ENCODE assay signal across 9 cellular contexts in genomic region chr9:22452415-22453010, GRCh38. TPM values are rescaled to one million over a fixed set of nuclear protein-coding genes. Genes with fewer than 3 reads are reported as not detected.
A peak's percentile ranks its signal among the peaks of the same experiment; 100 is the strongest.
DNase-seq lines count a peak whose midpoint lies in the region; ATAC-seq and TF ChIP-seq lines count a peak whose summit lies in the region.
"Had no signal": no experiment of that assay in that cellular context is flagged by ENCODE, and none has a peak within 500 bp of the region (broad histone marks: within the 10 kb centered on the region; RNA-seq: fewer than 3 reads in every experiment).

No MANE protein-coding gene starts in this region.

- no peak overlapping the region for H3K4me2 ChIP-seq in mammary epithelial cell (ENCODE audit: insufficient read depth, low read depth, low read length)

- no peaks in the 10 kb centered on the region for H3K36me3 ChIP-seq in Peyer's patch
- H3K36me3 ChIP-seq in mammary epithelial cell (ENCODE audit: insufficient read depth, low read length) = no peaks in the 10 kb centered on the region
- H3K36me3 ChIP-seq in testis (ENCODE audit: low read depth, missing control alignments) = no peaks in the 10 kb centered on the region

- H3K27me3 ChIP-seq in Peyer's patch (no peaks in the 10 kb centered on the region), mammary epithelial cell (ENCODE audit: insufficient read depth, low read length) (no peaks in the 10 kb centered on the region), testis (no peaks in the 10 kb centered on the region)

- BruUV-seq in mammary epithelial cell (replicated peaks; lab: Mats Ljungman, UMichigan) = no TSS peak

- H3K4me1 ChIP-seq in Peyer's patch (peaks cover 0 to 2% (median 0%) of the 10 kb centered on the region in 4 donors), mammary epithelial cell (ENCODE audit: insufficient read depth, low read length) (no peaks in the 10 kb centered on the region), testis (no peaks in the 10 kb centered on the region)

- H3K27ac ChIP-seq in Peyer's patch = no peak overlapping the region
- H3K27ac ChIP-seq in mammary epithelial cell (ENCODE audit: insufficient read depth, low read depth, low read length) = no peak overlapping the region
- H3K27ac ChIP-seq in testis = no peak overlapping the region

- in situ Hi-C loops in mammary epithelial cell (cut with MboI; ENCODE audit: low sequenced_read_pairs in 2 of 2) = loop anchor here in 1 of 2 donors (5.0 kb wide), 1 partner anchor 145 kb away; no protein-coding TSS in a partner anchor

- no peaks in the 10 kb centered on the region for H3K79me2 ChIP-seq in mammary epithelial cell (ENCODE audit: insufficient read depth, low read length)

- intact Hi-C loops in mammary epithelial cell (cut with micrococcal nuclease) = loop anchor here (1.0 to 10.0 kb wide), 5 partner anchors 144 to 639 kb away; partner anchors contain the start of gene CDKN2B
- intact Hi-C loops in testis (cut with DNase I; ENCODE audit: low total_unique reads) = no loop called here

- H4K20me1 ChIP-seq in mammary epithelial cell (ENCODE audit: insufficient read depth, low read length) = no peaks in the 10 kb centered on the region

- peaks cover 30% of the 10 kb centered on the region for H3K27me3 Mint-ChIP-seq in activated CD8-positive, alpha-beta memory T cell treated with anti-CD3 and anti-CD28 coated beads, Interleukin-2, amount 10 ng/mL, durations not matched to agents 7 days and 5 days

- no peak overlapping the region for H3K4me3 Mint-ChIP-seq in activated CD8-positive, alpha-beta memory T cell treated with anti-CD3 and anti-CD28 coated beads, Interleukin-2, amount 10 ng/mL, durations not matched to agents 7 days and 5 days
- H3K4me3 Mint-ChIP-seq: dendritic cell treated with granulocyte-macrophage colony-stimulating factor and Interleukin-4, amounts not matched to agents 40 ng/mL and 50 ng/mL, for 4 days had no signal

- peak; percentile 59 for DNase-seq in activated CD8-positive, alpha-beta memory T cell treated with anti-CD3 and anti-CD28 coated beads, Interleukin-2, amount 10 ng/mL, durations not matched to agents 7 days and 5 days
- no peak for DNase-seq in activated CD8-positive, alpha-beta memory T cell treated with anti-CD3 and anti-CD28 coated beads for 24 hours
- DNase-seq in Peyer's patch (peak in 2 of 3 donors; percentile 40 to 82), mammary epithelial cell (no peak), medulla oblongata (ENCODE audit: extremely low spot score) (peak; percentile 53), testis (peak; percentile 74)

- no peaks in the 10 kb centered on the region for H3K36me3 Mint-ChIP-seq in activated CD8-positive, alpha-beta memory T cell treated with anti-CD3 and anti-CD28 coated beads, Interleukin-2, amount 10 ng/mL, durations not matched to agents 7 days and 5 days

- H3K9ac ChIP-seq in mammary epithelial cell (ENCODE audit: insufficient read depth, low read length) = no peak overlapping the region

- H3K27ac Mint-ChIP-seq in activated CD8-positive, alpha-beta memory T cell treated with anti-CD3 and anti-CD28 coated beads, Interleukin-2, amount 10 ng/mL, durations not matched to agents 7 days and 5 days = no peak overlapping the region
- H3K27ac Mint-ChIP-seq: dendritic cell treated with granulocyte-macrophage colony-stimulating factor and Interleukin-4, amounts not matched to agents 40 ng/mL and 50 ng/mL, for 4 days had no signal

- ATAC-seq in activated CD8-positive, alpha-beta memory T cell treated with anti-CD3 and anti-CD28 coated beads, Interleukin-2, amount 10 ng/mL, durations not matched to agents 7 days and 5 days = no peak
- ATAC-seq in HG03342 (IDR thresholded peaks at IDR 0.05; ENCODE audit: unreplicated experiment) = peak; percentile 74
- ATAC-seq in GM21529 (IDR thresholded peaks at IDR 0.05; ENCODE audit: unreplicated experiment) = no peak

- TF ChIP-seq CTCF in Peyer's patch (IDR thresholded peaks at IDR 0.05) = peak; percentile 51 to 79 (median 76)
- TF ChIP-seq CTCF in mammary epithelial cell (conservative IDR thresholded peaks at IDR 0.05 in 1 of 2, IDR thresholded peaks at IDR 0.05 in 1 of 2; ENCODE audit: extremely low read depth in 1 of 2, insufficient read depth in 1 of 2, low read depth in 1 of 2, low read length in 2 of 2) = peak; percentile 79 to 91
- peak; percentile 52 to 82 (median 71) for TF ChIP-seq CTCF in testis (IDR thresholded peaks at IDR 0.05)

- no peaks in the 10 kb centered on the region for H3K4me1 Mint-ChIP-seq in activated CD8-positive, alpha-beta memory T cell treated with anti-CD3 and anti-CD28 coated beads, Interleukin-2, amount 10 ng/mL, durations not matched to agents 7 days and 5 days

- TF ChIP-seq POLR2A in Peyer's patch (IDR thresholded peaks at IDR 0.05) = no peak
- no peak for TF ChIP-seq POLR2A in testis (IDR thresholded peaks at IDR 0.05)

- H2AFZ ChIP-seq in mammary epithelial cell (ENCODE audit: low read depth, low read length) = no peak overlapping the region

- H3K4me3 ChIP-seq in Peyer's patch (no peak overlapping the region), mammary epithelial cell (replicated peaks in 1 of 3; ENCODE audit: insufficient read depth in 1 of 3, low read depth in 2 of 3, low read length in 3 of 3) (no peak overlapping the region), testis (no peak overlapping the region)

- H3K9me3 ChIP-seq in Peyer's patch (no peaks in the 10 kb centered on the region), mammary epithelial cell (replicated peaks; ENCODE audit: insufficient read depth, low read length) (no peaks in the 10 kb centered on the region), testis (no peaks in the 10 kb centered on the region)

- 1% methylated on average over 4 of the region's 4 CpGs for WGBS in mammary epithelial cell (ENCODE audit: low coverage, missing lambda C conversion rate)
- WGBS in testis, 2 donors = 18 to 30% methylated on average over 4 of the region's 4 CpGs

- H3K9me3 Mint-ChIP-seq in activated CD8-positive, alpha-beta memory T cell treated with anti-CD3 and anti-CD28 coated beads, Interleukin-2, amount 10 ng/mL, durations not matched to agents 7 days and 5 days (ENCODE audit: low read depth) = no peaks in the 10 kb centered on the region
- H3K9me3 Mint-ChIP-seq: dendritic cell treated with granulocyte-macrophage colony-stimulating factor and Interleukin-4, amounts not matched to agents 40 ng/mL and 50 ng/mL, for 4 days had no signal

- CTCF ChIA-PET in activated CD8-positive, alpha-beta memory T cell treated with anti-CD3 and anti-CD28 coated beads, Interleukin-2, amount 10 ng/mL, durations not matched to agents 7 days and 5 days (lab: Charles Lee) = interaction anchor here (0.6 to 2.1 kb wide), 14 partner anchors 11 to 641 kb away, joined by 3 to 7 read pairs (median 4); no protein-coding TSS in a partner anchor
- CTCF ChIA-PET in mammary epithelial cell (lab: Charles Lee; ENCODE audit: low non-redundant PET) = interaction anchor here (0.6 to 1.1 kb wide), 6 partner anchors 18 to 157 kb away, joined by 3 to 31 read pairs (median 4); no protein-coding TSS in a partner anchor

- dilution Hi-C loops in mammary epithelial cell (cut with HindIII; ENCODE audit: low sequenced_read_pairs) = no loop called here

RNA-seq across cellular contexts. Expression of gene DMRTA1, which starts 5.9 kb away (rescaled TPM):
- total RNA-seq in activated CD8-positive, alpha-beta memory T cell treated with anti-CD3 and anti-CD28 coated beads, Interleukin-2, amount 10 ng/mL, durations not matched to agents 7 days and 5 days = not detected
- total RNA-seq in Peyer's patch (1 to 10 TPM in 1 of 4 donors, under 1 TPM in 3; 0.70 to 2.3 (median 0.88) TPM), mammary epithelial cell (under 1 TPM; 0.50 to 0.61 TPM), testis (under 1 TPM; 0.43 to 0.71 TPM)
- polyA plus RNA-seq in mammary epithelial cell (0.36 TPM), testis (ENCODE audit: insufficient read depth, low read depth, low replicate concordance) (0.38 TPM)
- polyA minus RNA-seq in mammary epithelial cell = 0.26 TPM

Comparison
In these comparisons a context has a peak if more than half of its experiments do, and no peak if none do; other contexts are left out.
1. DNase-seq: peak in activated CD8-positive, alpha-beta memory T cell treated with anti-CD3 and anti-CD28 coated beads, Interleukin-2, amount 10 ng/mL, durations not matched to agents 7 days and 5 days (single experiment), Peyer's patch (2 of 3), medulla oblongata (single experiment) and testis (single experiment); none in activated CD8-positive, alpha-beta memory T cell treated with anti-CD3 and anti-CD28 coated beads for 24 hours (single experiment) and mammary epithelial cell (single experiment).
2. Peak in every context shown above with its lines, with median percentiles within 50 percentile points of each other: CTCF ChIP-seq.